In genomic region chr1:62778208-62778607, GRCh38 we compare ENCODE assay signal across 17 cellular contexts. TPM values are rescaled to one million over a fixed set of nuclear protein-coding genes. Genes with fewer than 3 reads are reported as not detected.
DNase-seq lines count a peak whose midpoint lies in the region; ATAC-seq and TF ChIP-seq lines count a peak whose summit lies in the region.
"Had no signal": no experiment of that assay in that cellular context is flagged by ENCODE, and none has a peak within 500 bp of the region (broad histone marks: within the 10 kb centered on the region; RNA-seq: fewer than 3 reads in every experiment).

No MANE protein-coding gene starts in this region.

- no peak for TF ChIP-seq EP300 in Ishikawa (IDR thresholded peaks at IDR 0.05; ENCODE audit: borderline replicate concordance)

- H2BK15ac ChIP-seq in mesendoderm (replicated peaks; ENCODE audit: low read depth) = no peak overlapping the region

- no peak overlapping the region for H3K18ac ChIP-seq in mesendoderm (ENCODE audit: low read length)

- no peaks in the 10 kb centered on the region for H3K79me1 ChIP-seq in mesendoderm (ENCODE audit: low read length)

- H3K79me2 ChIP-seq in mesendoderm (ENCODE audit: control insufficient read depth, insufficient read depth, low read length) = no peaks in the 10 kb centered on the region

- TF ChIP-seq RAD21 in Ishikawa (IDR thresholded peaks at IDR 0.05; ENCODE audit: low read depth) = no peak

- H3K9me3 Mint-ChIP-seq in type B pancreatic cell = no peaks in the 10 kb centered on the region

- H3K9ac ChIP-seq in mesendoderm (ENCODE audit: low read length) = no peak overlapping the region

- intact Hi-C loops in thyroid gland (cut with DNase I) = no loop called here

- H2BK120ac ChIP-seq in mesendoderm (ENCODE audit: low read depth, low read length) = no peak overlapping the region

- H3K23ac ChIP-seq in mesendoderm (ENCODE audit: low read length) = no peak overlapping the region

- H3K9me3 ChIP-seq in thyroid gland = no peaks in the 10 kb centered on the region

- H3K27ac ChIP-seq in mesendoderm (ENCODE audit: low read depth, low read length) (no peak overlapping the region), thyroid gland (no peak overlapping the region)
- H3K27ac ChIP-seq: RWPE1 had no signal

- H3K36me3 ChIP-seq in mesendoderm (ENCODE audit: control insufficient read depth, insufficient read depth, low read length) = no peaks in the 10 kb centered on the region
- H3K36me3 ChIP-seq in thyroid gland = no peaks in the 10 kb centered on the region

- no peak overlapping the region for H4K5ac ChIP-seq in mesendoderm (ENCODE audit: low read length)

- H3K4me3 ChIP-seq in epithelial cell of proximal tubule (ENCODE audit: low read depth, low read length) = no peak overlapping the region
- no peak overlapping the region for H3K4me3 ChIP-seq in mesendoderm (ENCODE audit: low read length)
- H3K4me3 ChIP-seq in thyroid gland (replicated peaks in 1 of 3) = no peak overlapping the region

- no peaks in the 10 kb centered on the region for H3K4me1 ChIP-seq in mesendoderm (ENCODE audit: control insufficient read depth, low read depth, low read length)
- no peaks in the 10 kb centered on the region for H3K4me1 ChIP-seq in thyroid gland

- TF ChIP-seq CTCF in epithelial cell of proximal tubule (conservative IDR thresholded peaks at IDR 0.05; ENCODE audit: low read depth, low read length) = no peak
- TF ChIP-seq CTCF in type B pancreatic cell (conservative IDR thresholded peaks at IDR 0.05) = no peak
- TF ChIP-seq CTCF in thyroid gland (IDR thresholded peaks at IDR 0.05) = no peak

- no peaks in the 10 kb centered on the region for H3K36me3 Mint-ChIP-seq in type B pancreatic cell

- WGBS in mesendoderm (ENCODE audit: extremely low coverage, insufficient coverage, low lambda C conversion rate) = no CpG with 5 or more reads among the region's 2 CpGs
- WGBS in thyroid gland, 2 donors = 43 to 54% methylated on average over 2 of the region's 2 CpGs

- H3K27me3 ChIP-seq in mesendoderm (ENCODE audit: insufficient read depth, low read length, poor library complexity) (no peaks in the 10 kb centered on the region), thyroid gland (no peaks in the 10 kb centered on the region)

- peak; percentile 52 for DNase-seq in epithelial cell of proximal tubule (ENCODE audit: low read depth)
- peak; percentile 71 for DNase-seq in mesendoderm
- no peak for DNase-seq in type B pancreatic cell (ENCODE audit: extremely low spot score, unreplicated experiment)
- DNase-seq in thyroid gland = no peak
- DNase-seq: C1 segment of cervical spinal cord; CD8-positive, alpha-beta memory T cell; KG1; MV-4-11; NCI-H187; NCI-H2107; NCI-H2227 treated with DMSO at 0.1 percent for 48 hours; NCI-H510A treated with DMSO at 0.1 percent for 48 hours had no signal

- H3K4me3 Mint-ChIP-seq in type B pancreatic cell = no peak overlapping the region
- H3K4me3 Mint-ChIP-seq: CD8-positive, alpha-beta memory T cell had no signal

- no peak overlapping the region for H2BK5ac ChIP-seq in mesendoderm (ENCODE audit: low read length)

- H2AK5ac ChIP-seq in mesendoderm (ENCODE audit: low read length) = no peak overlapping the region

- peaks cover 2% of the 10 kb centered on the region for H3K27me3 Mint-ChIP-seq in type B pancreatic cell

- ATAC-seq in HG03457 (IDR thresholded peaks at IDR 0.05; ENCODE audit: unreplicated experiment) = no peak
- ATAC-seq in GM21423 (IDR thresholded peaks at IDR 0.05; ENCODE audit: unreplicated experiment) = no peak
- ATAC-seq: HCT116 had no signal

- H4K8ac ChIP-seq in mesendoderm (ENCODE audit: low read depth, low read length) = no peak overlapping the region

- peak overlapping the region; percentile 69 for H3K27ac Mint-ChIP-seq in type B pancreatic cell
- H3K27ac Mint-ChIP-seq: CD8-positive, alpha-beta memory T cell had no signal

- no peak overlapping the region for H3K4me2 ChIP-seq in mesendoderm (ENCODE audit: low read length)

- H3K4me1 Mint-ChIP-seq in type B pancreatic cell (ENCODE audit: unreplicated experiment) = peaks cover 4% of the 10 kb centered on the region
- H3K4me1 Mint-ChIP-seq: CD8-positive, alpha-beta memory T cell had no signal

- no peak overlapping the region for H3K56ac ChIP-seq in mesendoderm (ENCODE audit: low read length)

- H3K4ac ChIP-seq in mesendoderm (ENCODE audit: low read depth, low read length) = no peak overlapping the region

- no peak for TF ChIP-seq POLR2A in thyroid gland (IDR thresholded peaks at IDR 0.05)

TF ChIP-seq in Ishikawa, 13 proteins besides CTCF, POLR2A, EP300 and RAD21:
- TF ChIP-seq CEBPB (IDR thresholded peaks at IDR 0.05) = no peak
- TF ChIP-seq FOXM1 (IDR thresholded peaks at IDR 0.05; ENCODE audit: borderline replicate concordance, low read depth) = no peak
- TF ChIP-seq EGR1 (IDR thresholded peaks at IDR 0.05) = no peak
- peak; percentile 51; the same call in 1 of the 2 replicates for TF ChIP-seq TEAD4 (IDR thresholded peaks at IDR 0.05)
TF ChIP-seq in Ishikawa: peak in this region for 1.

RNA-seq across cellular contexts. Expression of gene ATG4C, which starts 5.7 kb away (rescaled TPM):
- total RNA-seq in epithelial cell of proximal tubule = 7.1 and 8.0 TPM in 2 replicates
- 8.4 TPM for polyA plus RNA-seq in mesendoderm (2013, experiment 1 of 2)
- 8.8 TPM for polyA plus RNA-seq in mesendoderm (2013, experiment 2 of 2)
- 7.1 and 13.4 TPM in 2 replicates for total RNA-seq in type B pancreatic cell (ENCODE audit: low replicate concordance)
- 10 to 100 TPM; 16.3 to 23.4 (median 19.9) TPM for total RNA-seq in thyroid gland

Comparison
In these comparisons a context has a peak if more than half of its experiments do, and no peak if none do; other contexts are left out.
1. DNase-seq: peak in epithelial cell of proximal tubule (single experiment) and mesendoderm (single experiment); none in type B pancreatic cell (single experiment) and thyroid gland (0 of 2).